ENCODE assay signal across 19 cellular contexts in the genomic region with DNA sequence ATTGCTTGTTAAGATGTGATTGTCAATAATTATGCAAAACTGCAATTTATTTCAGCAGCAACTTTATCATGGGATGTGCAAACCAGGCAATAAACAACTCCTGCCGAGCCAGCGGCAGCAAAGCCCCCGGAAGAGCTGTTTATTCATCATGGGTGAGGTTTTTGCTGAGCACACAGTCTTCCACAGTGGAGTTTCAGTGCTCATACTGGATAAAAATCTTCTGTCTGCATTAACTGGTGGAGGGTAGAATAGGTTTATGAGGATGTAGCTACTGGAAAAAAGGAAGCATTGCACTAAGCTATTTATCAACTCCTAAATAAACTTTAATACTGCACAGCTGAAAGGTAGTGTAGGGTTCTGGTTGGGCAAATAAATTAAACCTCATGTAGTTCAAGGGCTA.
"Had no signal": no experiment of that assay in that cellular context is flagged by ENCODE, and none has a peak within 500 bp of the region (broad histone marks: within the 10 kb centered on the region; RNA-seq: fewer than 3 reads in every experiment).

No MANE protein-coding gene starts in this region.

- DNase-seq: activated CD4-positive, alpha-beta T cell treated with anti-CD3 and anti-CD28 coated beads for 36 hours; activated CD4-positive, CD25-positive, alpha-beta regulatory T cell; activated CD8-positive, alpha-beta memory T cell treated with anti-CD3 and anti-CD28 coated beads, Interleukin-2, amount 10 ng/mL, durations not matched to agents 7 days and 5 days; activated CD8-positive, alpha-beta T cell treated with anti-CD3 and anti-CD28 coated beads, Interleukin-2, amount 10 ng/mL, durations not matched to agents 7 days and 5 days; activated naive CD8-positive, alpha-beta T cell treated with anti-CD3 and anti-CD28 coated beads, Interleukin-2, amount 50 U/mL, for 24 hours; activated T-cell treated with anti-CD3 and anti-CD28 coated beads, Interleukin-2, amount 50 U/mL, for 48 hours; amygdala; hypothalamus; immature natural killer cell; kidney glomerular epithelial cell; lower lobe of right lung; mesendoderm; posterior cingulate gyrus; stimulated activated CD4-positive, alpha-beta T cell treated with anti-CD3 and anti-CD28 coated beads, Interleukin-1b, Interleukin-23, amount 100 ng/mL, for 48 hours; stimulated activated CD4-positive, alpha-beta T cell treated with anti-CD3 and anti-CD28 coated beads, Interleukin-4, amount 100 ng/mL, for 4 hours; stimulated activated CD8-positive, alpha-beta memory T cell treated with anti-CD3 and anti-CD28 coated beads, Interleukin-4, amount 100 ng/mL, for 48 hours; stimulated activated naive CD8-positive, alpha-beta T cell treated with anti-CD3 and anti-CD28 coated beads, Interleukin-15, amount 100 ng/mL, for 72 hours; upper lobe of right lung had no signal

- H3K36me3 ChIP-seq: lower lobe of right lung, upper lobe of right lung had no signal

- FAIRE-seq: endothelial cell of umbilical vein had no signal

- H3K9me3 ChIP-seq: lower lobe of right lung, upper lobe of right lung had no signal

- H3K4me1 ChIP-seq: lower lobe of right lung, upper lobe of right lung had no signal

- H3K27ac ChIP-seq: lower lobe of right lung, upper lobe of right lung had no signal

- H3K27me3 ChIP-seq: upper lobe of right lung had no signal

- H3K4me3 ChIP-seq: lower lobe of right lung, upper lobe of right lung had no signal
